In genomic region chr14:39043352-39043943, GRCh38 we compare ENCODE assay signal across 16 cellular contexts. TPM values are rescaled to one million over a fixed set of nuclear protein-coding genes. Genes with fewer than 3 reads are reported as not detected.
DNase-seq lines count a peak whose midpoint lies in the region; ATAC-seq, FAIRE-seq and TF ChIP-seq lines count a peak whose summit lies in the region.
"Had no signal": no experiment of that assay in that cellular context is flagged by ENCODE, and none has a peak within 500 bp of the region (broad histone marks: within the 10 kb centered on the region; RNA-seq: fewer than 3 reads in every experiment).

No MANE protein-coding gene starts in this region.

- TF ChIP-seq CTCF in HEK293 (tag by site-specific recombination; IDR thresholded peaks at IDR 0.05) = no peak
- TF ChIP-seq CTCF in K562 (IDR thresholded peaks at IDR 0.05 in 2 of 3, conservative IDR thresholded peaks at IDR 0.05 in 1 of 3; ENCODE audit: insufficient read depth in 2 of 3, low read depth in 1 of 3, low read length in 3 of 3) = no peak

- no peaks in the 10 kb centered on the region for H3K9me1 ChIP-seq in K562 (ENCODE audit: control insufficient read depth, insufficient read depth, low read length)

- BruUV-seq in K562 (replicated peaks; lab: Mats Ljungman, UMichigan) = no TSS peak

- CTCF ChIA-PET in HEK293 (lab: Yijun Ruan, JAX) (interaction anchor here (1.0 kb wide), 1 partner anchor 9 kb away, joined by 6 read pairs; no protein-coding TSS in a partner anchor), K562 (lab: Yijun Ruan, JAX; ENCODE audit: low intra/inter-chr PET ratio) (no interaction called here)

- intact Hi-C loops in K562 (cut with micrococcal nuclease) = no loop called here

- no peak for TF ChIP-seq EP300 in K562 (IDR thresholded peaks at IDR 0.05; ENCODE audit: low read length)

- H3K4me3 ChIP-seq in HEK293 (ENCODE audit: low read depth, low read length) = no peak overlapping the region
- H3K4me3 ChIP-seq in K562 = no peak overlapping the region
- H3K4me3 ChIP-seq: BLaER1 treated with 17β-estradiol and CSF1 and Interleukin-3, amounts not matched to agents 10 nM and 100 nM had no signal

- H3K36me3 Mint-ChIP-seq in activated naive CD8-positive, alpha-beta T cell treated with anti-CD3 and anti-CD28 coated beads, Interleukin-2, amount 10 ng/mL, durations not matched to agents 7 days and 5 days = peaks cover 43% of the 10 kb centered on the region
- peaks cover 43% of the 10 kb centered on the region for H3K36me3 Mint-ChIP-seq in activated naive CD8-positive, alpha-beta T cell treated with anti-CD3 and anti-CD28 coated beads, Interleukin-2, amount 50 U/mL, for 24 hours (ENCODE audit: low read depth)

- POLR2A ChIA-PET in activated naive CD8-positive, alpha-beta T cell treated with anti-CD3 and anti-CD28 coated beads, Interleukin-2, amount 10 ng/mL, durations not matched to agents 7 days and 5 days (lab: Charles Lee) = no interaction called here
- POLR2A ChIA-PET in HEK293 (lab: Yijun Ruan, JAX) (no interaction called here), K562 (lab: Yijun Ruan, JAX) (interaction anchor here (1.3 kb wide), 1 partner anchor 12 kb away, joined by 4 read pairs; no protein-coding TSS in a partner anchor)

- peaks cover 50 to 71% of the 10 kb centered on the region in 2 experiments for H3K36me3 ChIP-seq in HEK293 (ENCODE audit: control insufficient read depth in 2 of 2, insufficient read depth in 1 of 2, low read length in 2 of 2)
- peaks cover 32% of the 10 kb centered on the region; the same call in 1 of the 3 replicates for H3K36me3 ChIP-seq in K562 (ENCODE audit: control insufficient read depth, insufficient read depth, low read length)

- DNase-seq in activated naive CD8-positive, alpha-beta T cell treated with anti-CD3 and anti-CD28 coated beads, Interleukin-2, amount 10 ng/mL, durations not matched to agents 7 days and 5 days = no peak
- no peak for DNase-seq in activated naive CD8-positive, alpha-beta T cell treated with anti-CD3 and anti-CD28 coated beads, Interleukin-2, amount 50 U/mL, for 24 hours
- DNase-seq in K562 (ENCODE audit: extremely low read depth in 1 of 4, low spot score in 3 of 4) = no peak
- no peak for DNase-seq in stimulated activated CD4-positive, alpha-beta T cell treated with anti-CD3 and anti-CD28 coated beads, Interleukin-2, amount 100 ng/mL, for 24 hours
- no peak for DNase-seq in effector CD4-positive, alpha-beta T cell
- DNase-seq in stimulated activated CD4-positive, alpha-beta T cell treated with anti-CD3 and anti-CD28 coated beads, Interleukin-4, amount 100 ng/mL, for 1 hour = no peak
- DNase-seq: 8988T; ACHN; CD4-positive, CD25-positive, alpha-beta regulatory T cell; DMS79 treated with DMSO at 0.1 percent for 48 hours; EL; HCEC 1CT had no signal

- in situ Hi-C loops in K562 (cut with MboI) = no loop called here

- H3K4me3 Mint-ChIP-seq in activated naive CD8-positive, alpha-beta T cell treated with anti-CD3 and anti-CD28 coated beads, Interleukin-2, amount 10 ng/mL, durations not matched to agents 7 days and 5 days = no peak overlapping the region
- H3K4me3 Mint-ChIP-seq in activated naive CD8-positive, alpha-beta T cell treated with anti-CD3 and anti-CD28 coated beads, Interleukin-2, amount 50 U/mL, for 24 hours = no peak overlapping the region
- H3K4me3 Mint-ChIP-seq: CD4-positive, CD25-positive, alpha-beta regulatory T cell; IgD-negative memory B cell had no signal

- no peak for FAIRE-seq in K562 (lab: Jason Lieb, UNC)

- no peak for ATAC-seq in activated naive CD8-positive, alpha-beta T cell treated with anti-CD3 and anti-CD28 coated beads, Interleukin-2, amount 10 ng/mL, durations not matched to agents 7 days and 5 days (ENCODE audit: low read depth)
- no peak for ATAC-seq in activated naive CD8-positive, alpha-beta T cell treated with anti-CD3 and anti-CD28 coated beads, Interleukin-2, amount 50 U/mL, for 24 hours
- no peak for ATAC-seq in K562

- H2AFZ ChIP-seq in K562 (ENCODE audit: low read depth, low read length) = no peak overlapping the region

- no peak overlapping the region for H3K4me2 ChIP-seq in K562 (ENCODE audit: insufficient read depth, low read length)
- H3K4me2 ChIP-seq: BLaER1 treated with 17β-estradiol and CSF1 and Interleukin-3, amounts not matched to agents 10 nM and 100 nM; KMS-11 had no signal

- H3K27me3 ChIP-seq in K562 (ENCODE audit: control insufficient read depth in 2 of 2, insufficient read depth in 2 of 2, low read length in 2 of 2) = no peaks in the 10 kb centered on the region
- H3K27me3 ChIP-seq: BLaER1 treated with 17β-estradiol and CSF1 and Interleukin-3, amounts not matched to agents 10 nM and 100 nM had no signal

- TF ChIP-seq POLR2A in K562 (conservative IDR thresholded peaks at IDR 0.05) = no peak

- WGBS in K562 (ENCODE audit: insufficient coverage, low coverage, missing lambda C conversion rate) = 73% methylated on average over 1 of the region's 1 CpG

- no peaks in the 10 kb centered on the region for H3K9me3 ChIP-seq in HEK293 (ENCODE audit: control insufficient read depth, insufficient read depth, low read depth, low read length)
- no peaks in the 10 kb centered on the region for H3K9me3 ChIP-seq in K562 (replicated peaks; ENCODE audit: control insufficient read depth, insufficient read depth, low read depth, low read length)

- peaks cover 8% of the 10 kb centered on the region for H3K4me1 Mint-ChIP-seq in activated naive CD8-positive, alpha-beta T cell treated with anti-CD3 and anti-CD28 coated beads, Interleukin-2, amount 10 ng/mL, durations not matched to agents 7 days and 5 days
- H3K4me1 Mint-ChIP-seq in activated naive CD8-positive, alpha-beta T cell treated with anti-CD3 and anti-CD28 coated beads, Interleukin-2, amount 50 U/mL, for 24 hours = peaks cover 10% of the 10 kb centered on the region

- peak overlapping the region; percentile 17 for H3K27ac Mint-ChIP-seq in activated naive CD8-positive, alpha-beta T cell treated with anti-CD3 and anti-CD28 coated beads, Interleukin-2, amount 10 ng/mL, durations not matched to agents 7 days and 5 days
- H3K27ac Mint-ChIP-seq in activated naive CD8-positive, alpha-beta T cell treated with anti-CD3 and anti-CD28 coated beads, Interleukin-2, amount 50 U/mL, for 24 hours = no peak overlapping the region
- H3K27ac Mint-ChIP-seq: IgD-negative memory B cell had no signal

- H3K27me3 Mint-ChIP-seq in activated naive CD8-positive, alpha-beta T cell treated with anti-CD3 and anti-CD28 coated beads, Interleukin-2, amount 10 ng/mL, durations not matched to agents 7 days and 5 days = no peaks in the 10 kb centered on the region
- H3K27me3 Mint-ChIP-seq in activated naive CD8-positive, alpha-beta T cell treated with anti-CD3 and anti-CD28 coated beads, Interleukin-2, amount 50 U/mL, for 24 hours = no peaks in the 10 kb centered on the region
- H3K27me3 Mint-ChIP-seq: CD4-positive, CD25-positive, alpha-beta regulatory T cell; IgD-negative memory B cell had no signal

- no peak for TF ChIP-seq RAD21 in K562 (CRISPR knock-in tag; conservative IDR thresholded peaks at IDR 0.05 in 1 of 2, IDR thresholded peaks at IDR 0.05 in 1 of 2)

- no peaks in the 10 kb centered on the region for H3K79me2 ChIP-seq in K562 (ENCODE audit: control insufficient read depth, insufficient read depth, low read length)

- no peak overlapping the region for H3K9ac ChIP-seq in K562 (ENCODE audit: insufficient read depth in 1 of 2, low read depth in 2 of 2, low read length in 2 of 2)
- H3K9ac ChIP-seq: BLaER1 treated with 17β-estradiol and CSF1 and Interleukin-3, amounts not matched to agents 10 nM and 100 nM; KMS-11 had no signal

- H4K20me1 ChIP-seq in K562 (replicated peaks; ENCODE audit: control insufficient read depth, insufficient read depth, low read length) = no peaks in the 10 kb centered on the region
- H4K20me1 ChIP-seq: BLaER1 treated with 17β-estradiol and CSF1 and Interleukin-3, amounts not matched to agents 10 nM and 100 nM had no signal

- H3K27ac ChIP-seq in HEK293 (ENCODE audit: extremely low read depth, low read depth, low read length) (no peak overlapping the region), K562 (ENCODE audit: extremely low read depth, low read depth, low read length) (no peak overlapping the region)
- H3K27ac ChIP-seq: BLaER1 treated with 17β-estradiol and CSF1 and Interleukin-3, amounts not matched to agents 10 nM and 100 nM; KMS-11 had no signal

- H3K4me1 ChIP-seq in HEK293 (ENCODE audit: control insufficient read depth, insufficient read depth, low read length) (no peaks in the 10 kb centered on the region), K562 (replicated peaks in 1 of 2; ENCODE audit: control insufficient read depth in 2 of 2, insufficient read depth in 2 of 2, low read length in 2 of 2) (no peaks in the 10 kb centered on the region)

- H3K9me3 Mint-ChIP-seq in activated naive CD8-positive, alpha-beta T cell treated with anti-CD3 and anti-CD28 coated beads, Interleukin-2, amount 10 ng/mL, durations not matched to agents 7 days and 5 days = no peaks in the 10 kb centered on the region
- H3K9me3 Mint-ChIP-seq in activated naive CD8-positive, alpha-beta T cell treated with anti-CD3 and anti-CD28 coated beads, Interleukin-2, amount 50 U/mL, for 24 hours = no peaks in the 10 kb centered on the region
- H3K9me3 Mint-ChIP-seq: CD4-positive, CD25-positive, alpha-beta regulatory T cell; IgD-negative memory B cell had no signal

TF ChIP-seq in HEK293, 187 proteins besides CTCF, POLR2A, EP300 and RAD21 (continues in another document):
- no peak for TF ChIP-seq ZNF521 (tag by site-specific recombination; IDR thresholded peaks at IDR 0.05)

TF ChIP-seq in K562, 482 proteins besides CTCF, POLR2A, EP300 and RAD21 (continues in another document):
- peak; percentile 4 for TF ChIP-seq MEIS2 (IDR thresholded peaks at IDR 0.05; ENCODE audit: partially characterized antibody)

RNA-seq across cellular contexts. Expression of gene SEC23A, which starts 59.6 kb away (rescaled TPM):
- 10 to 100 TPM; 66.2 to 66.8 TPM for total RNA-seq in activated naive CD8-positive, alpha-beta T cell treated with anti-CD3 and anti-CD28 coated beads, Interleukin-2, amount 10 ng/mL, durations not matched to agents 7 days and 5 days
- 69.9 and 111 TPM in 2 replicates for total RNA-seq in K562 (2011; cell fraction: chromatin; rRNA removed; ENCODE audit: low replicate concordance)
- total RNA-seq in K562 (2011; cell fraction: nucleolus; rRNA removed) = 28.9 and 35.0 TPM in 2 replicates
- 55.6 and 66.9 TPM in 2 replicates for total RNA-seq in K562 (2011; cell fraction: nucleoplasm; rRNA removed)
- 14.5 and 18.2 TPM in 2 replicates for total RNA-seq in K562 (2014; rRNA removed)
- total RNA-seq in K562 (2014; rRNA removed; fragmentation: Illumina TruSeq; extraction: Trizol) = 21.9 and 22.9 TPM in 2 replicates
- 21.6 and 27.6 TPM in 2 replicates for total RNA-seq in K562 (2015; rRNA removed; fragmentation: Illumina TruSeq; extraction: Trizol)
- total RNA-seq in K562 (2021) = 16.4 and 19.6 TPM in 2 replicates
- 43.9 and 47.0 TPM in 2 replicates for polyA plus RNA-seq in K562 (2011; rRNA removed)
- polyA plus RNA-seq in K562 (2011; cell fraction: cytosol; rRNA removed) = 14.3 and 30.4 TPM in 2 replicates
- 17.2 and 29.6 TPM in 2 replicates for polyA plus RNA-seq in K562 (2011; cell fraction: nucleus; rRNA removed)
- 15.5 and 16.1 TPM in 2 replicates for polyA plus RNA-seq in K562 (2012)
- 12.8 and 14.1 TPM in 2 replicates for polyA plus RNA-seq in K562 (2014; fragmentation: Illumina TruSeq; extraction: Trizol)
- polyA plus RNA-seq in K562 (2014; fragmentation: Nextera tagmentation; extraction: Ambion mirVana) = 1 to 10 TPM; 5.5 to 6.4 TPM
- polyA plus RNA-seq in K562 (2014; rRNA removed) = 8.8 and 8.9 TPM in 2 replicates
- 88.7 and 119 TPM in 2 replicates for polyA minus RNA-seq in K562 (2011; rRNA and poly(A)+ RNA removed)
- polyA minus RNA-seq in K562 (2011; cell fraction: cytosol; rRNA and poly(A)+ RNA removed) = 33.6 and 40.3 TPM in 2 replicates
- polyA minus RNA-seq in K562 (2011; cell fraction: nucleus; rRNA and poly(A)+ RNA removed) = 22.8 and 62.6 TPM in 2 replicates
